ENCODE assay signal across 1 cellular context in the genomic region with DNA sequence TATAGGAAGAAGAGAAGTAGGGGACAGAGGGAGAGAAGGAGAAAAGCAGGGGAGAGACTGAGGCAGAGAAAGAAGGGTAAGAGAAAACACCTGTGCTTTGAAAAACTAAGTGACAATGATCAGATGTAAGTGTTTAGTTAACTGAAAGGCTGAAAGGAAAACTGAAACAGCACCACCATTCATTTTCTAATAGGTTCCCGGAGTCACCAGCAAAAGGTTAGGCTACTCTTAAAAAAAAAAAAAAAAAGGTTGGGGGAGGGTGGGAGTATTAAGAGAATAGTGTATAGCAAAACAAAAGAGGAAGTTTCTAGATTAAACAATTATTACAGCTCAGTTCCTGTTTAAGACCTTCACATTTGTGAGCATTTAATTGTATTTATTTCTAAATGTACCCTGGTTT.
TF ChIP-seq lines count a peak whose summit lies in the region.

No MANE protein-coding gene starts in this region.

TF ChIP-seq in WTC11, 78 proteins besides CTCF, POLR2A, EP300 and RAD21 (continued from another document):
- TF ChIP-seq, protein P1, sequence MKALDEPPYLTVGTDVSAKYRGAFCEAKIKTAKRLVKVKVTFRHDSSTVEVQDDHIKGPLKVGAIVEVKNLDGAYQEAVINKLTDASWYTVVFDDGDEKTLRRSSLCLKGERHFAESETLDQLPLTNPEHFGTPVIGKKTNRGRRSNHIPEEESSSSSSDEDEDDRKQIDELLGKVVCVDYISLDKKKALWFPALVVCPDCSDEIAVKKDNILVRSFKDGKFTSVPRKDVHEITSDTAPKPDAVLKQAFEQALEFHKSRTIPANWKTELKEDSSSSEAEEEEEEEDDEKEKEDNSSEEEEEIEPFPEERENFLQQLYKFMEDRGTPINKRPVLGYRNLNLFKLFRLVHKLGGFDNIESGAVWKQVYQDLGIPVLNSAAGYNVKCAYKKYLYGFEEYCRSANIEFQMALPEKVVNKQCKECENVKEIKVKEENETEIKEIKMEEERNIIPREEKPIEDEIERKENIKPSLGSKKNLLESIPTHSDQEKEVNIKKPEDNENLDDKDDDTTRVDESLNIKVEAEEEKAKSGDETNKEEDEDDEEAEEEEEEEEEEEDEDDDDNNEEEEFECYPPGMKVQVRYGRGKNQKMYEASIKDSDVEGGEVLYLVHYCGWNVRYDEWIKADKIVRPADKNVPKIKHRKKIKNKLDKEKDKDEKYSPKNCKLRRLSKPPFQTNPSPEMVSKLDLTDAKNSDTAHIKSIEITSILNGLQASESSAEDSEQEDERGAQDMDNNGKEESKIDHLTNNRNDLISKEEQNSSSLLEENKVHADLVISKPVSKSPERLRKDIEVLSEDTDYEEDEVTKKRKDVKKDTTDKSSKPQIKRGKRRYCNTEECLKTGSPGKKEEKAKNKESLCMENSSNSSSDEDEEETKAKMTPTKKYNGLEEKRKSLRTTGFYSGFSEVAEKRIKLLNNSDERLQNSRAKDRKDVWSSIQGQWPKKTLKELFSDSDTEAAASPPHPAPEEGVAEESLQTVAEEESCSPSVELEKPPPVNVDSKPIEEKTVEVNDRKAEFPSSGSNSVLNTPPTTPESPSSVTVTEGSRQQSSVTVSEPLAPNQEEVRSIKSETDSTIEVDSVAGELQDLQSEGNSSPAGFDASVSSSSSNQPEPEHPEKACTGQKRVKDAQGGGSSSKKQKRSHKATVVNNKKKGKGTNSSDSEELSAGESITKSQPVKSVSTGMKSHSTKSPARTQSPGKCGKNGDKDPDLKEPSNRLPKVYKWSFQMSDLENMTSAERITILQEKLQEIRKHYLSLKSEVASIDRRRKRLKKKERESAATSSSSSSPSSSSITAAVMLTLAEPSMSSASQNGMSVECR (CRISPR knock-in tag; IDR thresholded peaks at IDR 0.05; ENCODE audit: borderline replicate concordance), result no peak
- TF ChIP-seq SMAD3 (CRISPR knock-in tag; IDR thresholded peaks at IDR 0.05; ENCODE audit: borderline replicate concordance), result no peak
- TF ChIP-seq, protein P2, sequence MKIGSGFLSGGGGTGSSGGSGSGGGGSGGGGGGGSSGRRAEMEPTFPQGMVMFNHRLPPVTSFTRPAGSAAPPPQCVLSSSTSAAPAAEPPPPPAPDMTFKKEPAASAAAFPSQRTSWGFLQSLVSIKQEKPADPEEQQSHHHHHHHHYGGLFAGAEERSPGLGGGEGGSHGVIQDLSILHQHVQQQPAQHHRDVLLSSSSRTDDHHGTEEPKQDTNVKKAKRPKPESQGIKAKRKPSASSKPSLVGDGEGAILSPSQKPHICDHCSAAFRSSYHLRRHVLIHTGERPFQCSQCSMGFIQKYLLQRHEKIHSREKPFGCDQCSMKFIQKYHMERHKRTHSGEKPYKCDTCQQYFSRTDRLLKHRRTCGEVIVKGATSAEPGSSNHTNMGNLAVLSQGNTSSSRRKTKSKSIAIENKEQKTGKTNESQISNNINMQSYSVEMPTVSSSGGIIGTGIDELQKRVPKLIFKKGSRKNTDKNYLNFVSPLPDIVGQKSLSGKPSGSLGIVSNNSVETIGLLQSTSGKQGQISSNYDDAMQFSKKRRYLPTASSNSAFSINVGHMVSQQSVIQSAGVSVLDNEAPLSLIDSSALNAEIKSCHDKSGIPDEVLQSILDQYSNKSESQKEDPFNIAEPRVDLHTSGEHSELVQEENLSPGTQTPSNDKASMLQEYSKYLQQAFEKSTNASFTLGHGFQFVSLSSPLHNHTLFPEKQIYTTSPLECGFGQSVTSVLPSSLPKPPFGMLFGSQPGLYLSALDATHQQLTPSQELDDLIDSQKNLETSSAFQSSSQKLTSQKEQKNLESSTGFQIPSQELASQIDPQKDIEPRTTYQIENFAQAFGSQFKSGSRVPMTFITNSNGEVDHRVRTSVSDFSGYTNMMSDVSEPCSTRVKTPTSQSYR (CRISPR knock-in tag; IDR thresholded peaks at IDR 0.05), result no peak
- TF ChIP-seq, protein P3, sequence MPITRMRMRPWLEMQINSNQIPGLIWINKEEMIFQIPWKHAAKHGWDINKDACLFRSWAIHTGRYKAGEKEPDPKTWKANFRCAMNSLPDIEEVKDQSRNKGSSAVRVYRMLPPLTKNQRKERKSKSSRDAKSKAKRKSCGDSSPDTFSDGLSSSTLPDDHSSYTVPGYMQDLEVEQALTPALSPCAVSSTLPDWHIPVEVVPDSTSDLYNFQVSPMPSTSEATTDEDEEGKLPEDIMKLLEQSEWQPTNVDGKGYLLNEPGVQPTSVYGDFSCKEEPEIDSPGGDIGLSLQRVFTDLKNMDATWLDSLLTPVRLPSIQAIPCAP (CRISPR knock-in tag; IDR thresholded peaks at IDR 0.05), result no peak
- no peak for TF ChIP-seq EMX1 (CRISPR knock-in tag; IDR thresholded peaks at IDR 0.05)
- no peak for TF ChIP-seq ZNF317 (CRISPR knock-in tag; IDR thresholded peaks at IDR 0.05; ENCODE audit: borderline replicate concordance, low read depth)
- no peak for TF ChIP-seq HMGA2 (CRISPR knock-in tag; IDR thresholded peaks at IDR 0.05)
- TF ChIP-seq, protein P4, sequence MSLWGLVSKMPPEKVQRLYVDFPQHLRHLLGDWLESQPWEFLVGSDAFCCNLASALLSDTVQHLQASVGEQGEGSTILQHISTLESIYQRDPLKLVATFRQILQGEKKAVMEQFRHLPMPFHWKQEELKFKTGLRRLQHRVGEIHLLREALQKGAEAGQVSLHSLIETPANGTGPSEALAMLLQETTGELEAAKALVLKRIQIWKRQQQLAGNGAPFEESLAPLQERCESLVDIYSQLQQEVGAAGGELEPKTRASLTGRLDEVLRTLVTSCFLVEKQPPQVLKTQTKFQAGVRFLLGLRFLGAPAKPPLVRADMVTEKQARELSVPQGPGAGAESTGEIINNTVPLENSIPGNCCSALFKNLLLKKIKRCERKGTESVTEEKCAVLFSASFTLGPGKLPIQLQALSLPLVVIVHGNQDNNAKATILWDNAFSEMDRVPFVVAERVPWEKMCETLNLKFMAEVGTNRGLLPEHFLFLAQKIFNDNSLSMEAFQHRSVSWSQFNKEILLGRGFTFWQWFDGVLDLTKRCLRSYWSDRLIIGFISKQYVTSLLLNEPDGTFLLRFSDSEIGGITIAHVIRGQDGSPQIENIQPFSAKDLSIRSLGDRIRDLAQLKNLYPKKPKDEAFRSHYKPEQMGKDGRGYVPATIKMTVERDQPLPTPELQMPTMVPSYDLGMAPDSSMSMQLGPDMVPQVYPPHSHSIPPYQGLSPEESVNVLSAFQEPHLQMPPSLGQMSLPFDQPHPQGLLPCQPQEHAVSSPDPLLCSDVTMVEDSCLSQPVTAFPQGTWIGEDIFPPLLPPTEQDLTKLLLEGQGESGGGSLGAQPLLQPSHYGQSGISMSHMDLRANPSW (CRISPR knock-in tag; conservative IDR thresholded peaks at IDR 0.05; ENCODE audit: low read depth), result no peak
- no peak for TF ChIP-seq TEAD1 (CRISPR knock-in tag; IDR thresholded peaks at IDR 0.05)
- TF ChIP-seq, protein P5, sequence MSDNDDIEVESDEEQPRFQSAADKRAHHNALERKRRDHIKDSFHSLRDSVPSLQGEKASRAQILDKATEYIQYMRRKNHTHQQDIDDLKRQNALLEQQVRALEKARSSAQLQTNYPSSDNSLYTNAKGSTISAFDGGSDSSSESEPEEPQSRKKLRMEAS (CRISPR knock-in tag; IDR thresholded peaks at IDR 0.05), result no peak
- TF ChIP-seq, protein P6, sequence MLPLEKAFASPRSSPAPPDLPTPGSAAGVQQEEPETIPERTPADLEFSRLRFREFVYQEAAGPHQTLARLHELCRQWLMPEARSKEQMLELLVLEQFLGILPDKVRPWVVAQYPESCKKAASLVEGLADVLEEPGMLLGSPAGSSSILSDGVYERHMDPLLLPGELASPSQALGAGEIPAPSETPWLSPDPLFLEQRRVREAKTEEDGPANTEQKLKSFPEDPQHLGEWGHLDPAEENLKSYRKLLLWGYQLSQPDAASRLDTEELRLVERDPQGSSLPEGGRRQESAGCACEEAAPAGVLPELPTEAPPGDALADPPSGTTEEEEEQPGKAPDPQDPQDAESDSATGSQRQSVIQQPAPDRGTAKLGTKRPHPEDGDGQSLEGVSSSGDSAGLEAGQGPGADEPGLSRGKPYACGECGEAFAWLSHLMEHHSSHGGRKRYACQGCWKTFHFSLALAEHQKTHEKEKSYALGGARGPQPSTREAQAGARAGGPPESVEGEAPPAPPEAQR (CRISPR knock-in tag; IDR thresholded peaks at IDR 0.05), result no peak
